In the genomic region with DNA sequence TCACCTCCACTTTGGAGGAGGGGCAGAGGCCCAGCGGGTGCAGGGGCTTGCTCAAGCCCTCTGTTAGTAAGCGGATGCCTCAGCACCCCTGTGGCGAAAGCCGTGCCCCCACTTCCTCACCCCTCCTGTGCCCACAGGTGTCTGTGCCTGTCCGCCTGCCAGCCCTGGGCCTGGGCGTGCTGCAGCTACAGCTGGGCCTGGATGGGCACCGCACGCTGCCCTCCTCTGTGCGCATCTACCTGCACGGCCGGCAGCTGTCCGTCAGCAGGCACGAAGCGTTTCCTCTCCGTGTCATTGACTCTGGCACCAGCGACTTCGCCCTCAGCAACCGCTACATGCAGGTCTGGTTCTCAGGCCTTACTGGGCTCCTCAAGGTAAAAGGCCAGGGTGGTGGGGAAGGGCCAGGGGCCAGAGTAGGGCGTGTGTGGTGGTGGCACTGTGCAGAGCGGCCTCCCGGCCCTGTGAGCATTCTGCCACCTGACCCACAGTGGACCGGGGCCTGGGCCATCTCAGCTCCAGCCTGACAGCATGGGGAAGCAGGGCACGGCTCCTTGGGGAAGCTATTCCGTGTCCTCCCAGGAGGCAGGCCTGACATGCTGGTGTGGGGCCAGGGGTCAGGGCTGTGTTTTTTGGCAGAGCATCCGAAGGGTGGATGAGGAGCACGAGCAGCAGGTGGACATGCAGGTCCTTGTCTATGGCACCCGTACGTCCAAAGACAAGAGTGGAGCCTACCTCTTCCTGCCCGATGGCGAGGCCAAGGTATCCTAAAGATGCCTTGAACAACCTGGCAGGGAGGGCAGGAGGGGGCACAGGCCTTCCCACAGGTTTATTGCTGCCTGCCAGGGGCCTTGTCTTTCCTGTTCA, we compare ENCODE assay signal across 1 cellular context.
TF ChIP-seq lines count a peak whose summit lies in the region.

No MANE protein-coding gene starts in this region.

TF ChIP-seq in HepG2, 621 proteins besides CTCF, POLR2A, EP300 and RAD21:
- no peak for TF ChIP-seq ZNF577 (CRISPR knock-in tag; IDR thresholded peaks at IDR 0.05; ENCODE audit: borderline replicate concordance, low read depth)
TF ChIP-seq in HepG2: peak in this region for 0.
